ENCODE assay signal across 25 cellular contexts in genomic region chr6:118356686-118357085, GRCh38.
"Had no signal": no experiment of that assay in that cellular context is flagged by ENCODE, and none has a peak within 500 bp of the region (broad histone marks: within the 10 kb centered on the region; RNA-seq: fewer than 3 reads in every experiment).

No MANE protein-coding gene starts in this region.

- H2AFZ ChIP-seq: neural progenitor cell, parathyroid adenoma had no signal

- H3K27ac ChIP-seq: left ventricle myocardium inferior, neural progenitor cell, neutrophil, parathyroid adenoma, right atrium auricular region, skin epidermis, stomach, testis, thyroid gland, transverse colon, upper lobe of left lung had no signal

- H3K9ac ChIP-seq: neural progenitor cell, parathyroid adenoma had no signal

- H3K79me2 ChIP-seq: parathyroid adenoma had no signal

- H3K4me3 ChIP-seq: left ventricle myocardium inferior, lung, neural progenitor cell, right atrium auricular region, skin epidermis, stomach, testis, thyroid gland, transverse colon, upper lobe of left lung had no signal

- H3K36me3 ChIP-seq: left ventricle myocardium inferior, neural progenitor cell, neutrophil, right atrium auricular region, stomach, thyroid gland, transverse colon, upper lobe of left lung had no signal

- H3K4me1 ChIP-seq: neural progenitor cell, parathyroid adenoma, right atrium auricular region, stomach, testis, thyroid gland, transverse colon, upper lobe of left lung had no signal

- H3K9me3 ChIP-seq: left ventricle myocardium inferior, neutrophil, right atrium auricular region, stomach, testis, thyroid gland, transverse colon, upper lobe of left lung had no signal

- H3K4me2 ChIP-seq: neural progenitor cell had no signal

- ATAC-seq: natural killer cell; sciatic nerve; stimulated activated naive B cell treated with anti-CD40 and anti-IgM and Interleukin-4, amounts not matched to agents 10 μg/mL and 1 μg/mL and 100 μg/mL, for 72 hours; stimulated activated naive CD8-positive, alpha-beta T cell treated with anti-CD3 and anti-CD28 coated beads, Interleukin-15, Interleukin-2, amounts not matched to agents 100 U/mL and 50 U/mL, for 24 hours had no signal

- DNase-seq: islet precursor cell; left ventricle myocardium inferior; mesendoderm; naive B cell; natural killer cell; nephron progenitor cell; occipital lobe; stimulated activated CD4-positive, alpha-beta T cell treated with anti-CD3 and anti-CD28 coated beads, Interleukin-12 subunit alpha, Interleukin-12 subunit beta, amount 100 ng/mL, for 4 hours; stimulated activated CD4-positive, alpha-beta T cell treated with anti-CD3 and anti-CD28 coated beads, Interleukin-15, amount 100 ng/mL, for 24 hours; stimulated activated CD4-positive, alpha-beta T cell treated with anti-CD3 and anti-CD28 coated beads, Interleukin-2, amount 100 ng/mL, for 24 hours; stimulated activated CD4-positive, alpha-beta T cell treated with anti-CD3 and anti-CD28 coated beads, Interleukin-4, amount 100 ng/mL, for 1 hour; stimulated activated naive B cell treated with anti-CD40 and anti-IgM and Interleukin-4, amounts not matched to agents 10 μg/mL and 1 μg/mL and 100 μg/mL, for 72 hours; stimulated activated naive CD8-positive, alpha-beta T cell treated with anti-CD3 and anti-CD28 coated beads, Interleukin-15, Interleukin-2, amounts not matched to agents 100 U/mL and 50 U/mL, for 24 hours; stomach; testis; thyroid gland; transverse colon; upper lobe of left lung had no signal

- H3K27me3 ChIP-seq: neural progenitor cell, neutrophil, right atrium auricular region, stomach, testis, thyroid gland, transverse colon, upper lobe of left lung had no signal
